1 cellular context compared by ENCODE assay signal in the genomic region with DNA sequence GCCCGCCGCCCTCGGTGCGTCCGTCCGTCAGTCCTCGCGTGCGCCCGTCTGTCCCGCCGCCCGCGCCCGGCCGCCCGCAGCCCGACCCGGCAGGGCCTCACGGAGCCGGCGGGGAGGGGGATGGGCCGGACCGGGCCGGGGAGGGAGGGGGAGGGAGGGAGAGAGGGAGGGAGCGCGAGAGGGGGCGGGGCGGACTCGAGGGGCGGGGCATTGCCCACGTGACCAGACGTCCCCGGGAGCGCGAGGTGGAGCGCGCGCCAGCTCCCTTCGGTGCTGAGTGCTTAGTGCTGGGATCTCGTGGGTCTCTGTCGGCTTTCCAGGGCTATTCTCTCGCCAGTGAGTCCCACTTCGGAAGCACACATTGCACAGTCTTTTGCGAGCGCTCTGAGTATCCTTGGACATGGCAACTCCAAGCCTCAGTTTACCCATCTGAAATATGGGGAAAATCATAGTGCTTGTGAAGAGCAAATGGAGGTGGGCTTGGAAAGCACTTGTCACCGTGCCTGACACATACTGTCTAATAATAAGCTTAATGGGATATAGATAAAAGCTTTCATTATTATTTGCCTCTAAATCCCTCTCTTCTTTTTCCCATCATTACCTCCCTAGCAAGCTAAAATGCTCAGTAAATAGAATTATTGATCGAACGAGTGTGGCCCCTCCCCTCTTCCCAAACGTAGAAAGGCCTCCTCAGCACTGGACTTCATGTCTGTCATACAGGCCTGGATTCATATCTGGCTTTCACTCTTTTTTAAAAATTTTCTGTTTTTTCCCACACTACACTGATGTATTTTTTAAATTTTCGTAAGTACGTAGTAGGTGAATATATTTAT.
TF ChIP-seq lines count a peak whose summit lies in the region.

TSS of gene NCOA6 (minus strand) at position 122 of the 833 bp plus-strand sequence. CDS start 43,296 bp downstream, outside the sequence.

TF ChIP-seq in GM12878, 131 proteins besides CTCF, POLR2A, EP300 and RAD21 (continued from another document):
- TF ChIP-seq E4F1 (IDR thresholded peaks at IDR 0.05; ENCODE audit: borderline replicate concordance, partially characterized antibody) (no peak), RAD51 (IDR thresholded peaks at IDR 0.05) (peak; percentile 89), DPF2 (IDR thresholded peaks at IDR 0.05) (0 out of 2 replicates have a peak, but pooled peaks have one; percentile 6), IKZF2 (IDR thresholded peaks at IDR 0.05) (0 out of 4 replicates have a peak, but pooled peaks of 1 of the 2 experiments have one; percentile 26), ESRRA (IDR thresholded peaks at IDR 0.05; ENCODE audit: low read length) (no peak), EGR1 (IDR thresholded peaks at IDR 0.05; ENCODE audit: borderline replicate concordance in 1 of 2, low read depth in 2 of 2, low read length in 2 of 2) (peak in 1 of 2 experiments; percentile 16; a peak in 2 of 3 replicates), NKRF (conservative IDR thresholded peaks at IDR 0.05) (0 out of 2 replicates have a peak, but pooled peaks have one; percentile 0), JUND (IDR thresholded peaks at IDR 0.05; ENCODE audit: low read depth, low read length) (no peak), ATF3 (IDR thresholded peaks at IDR 0.05; ENCODE audit: borderline replicate concordance, extremely low read depth, low read depth, low read length) (peak; percentile 51; the same call in 1 of the 2 replicates), POLR2AphosphoS5 (IDR thresholded peaks at IDR 0.05; ENCODE audit: low read length) (0 out of 2 replicates have a peak, but pooled peaks have one; percentile 49), CHD2 (IDR thresholded peaks at IDR 0.05; ENCODE audit: borderline replicate concordance, low read depth, low read length) (0 out of 2 replicates have a peak, but pooled peaks have one; percentile 22), USF2 (IDR thresholded peaks at IDR 0.05; ENCODE audit: borderline replicate concordance, low read depth, low read length) (peak; percentile 87)
- TF ChIP-seq, protein P1, sequence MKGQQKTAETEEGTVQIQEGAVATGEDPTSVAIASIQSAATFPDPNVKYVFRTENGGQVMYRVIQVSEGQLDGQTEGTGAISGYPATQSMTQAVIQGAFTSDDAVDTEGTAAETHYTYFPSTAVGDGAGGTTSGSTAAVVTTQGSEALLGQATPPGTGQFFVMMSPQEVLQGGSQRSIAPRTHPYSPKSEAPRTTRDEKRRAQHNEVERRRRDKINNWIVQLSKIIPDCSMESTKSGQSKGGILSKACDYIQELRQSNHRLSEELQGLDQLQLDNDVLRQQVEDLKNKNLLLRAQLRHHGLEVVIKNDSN (IDR thresholded peaks at IDR 0.05; ENCODE audit: borderline replicate concordance, extremely low read length, insufficient read depth, low read depth, low read length), result peak; percentile 91
- TF ChIP-seq, protein P2, sequence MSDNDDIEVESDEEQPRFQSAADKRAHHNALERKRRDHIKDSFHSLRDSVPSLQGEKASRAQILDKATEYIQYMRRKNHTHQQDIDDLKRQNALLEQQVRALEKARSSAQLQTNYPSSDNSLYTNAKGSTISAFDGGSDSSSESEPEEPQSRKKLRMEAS (IDR thresholded peaks at IDR 0.05; ENCODE audit: low read depth, low read length), result peak; percentile 84; the same call in 1 of the 2 replicates
